Comparison of ENCODE assay signal across 1 cellular context in genomic region chr17:62818491-62818890, GRCh38.
TF ChIP-seq lines count a peak whose summit lies in the region.

No MANE protein-coding gene starts in this region.

TF ChIP-seq in H1, 55 proteins besides CTCF, POLR2A, EP300 and RAD21:
- TF ChIP-seq TCF12 (IDR thresholded peaks at IDR 0.05; ENCODE audit: low read depth, low read length) (0 out of 2 replicates have a peak, but pooled peaks have one; percentile 11), PHF8 (conservative IDR thresholded peaks at IDR 0.05; ENCODE audit: low read depth, low read length) (no peak), YY1 (IDR thresholded peaks at IDR 0.05; ENCODE audit: low read depth, low read length) (no peak)
